8 cellular contexts compared by ENCODE assay signal in genomic region chr10:100373298-100374136, GRCh38. TPM values are rescaled to one million over a fixed set of nuclear protein-coding genes. Genes with fewer than 3 reads are reported as not detected.
DNase-seq lines count a peak whose midpoint lies in the region; ATAC-seq and TF ChIP-seq lines count a peak whose summit lies in the region.

No MANE protein-coding gene starts in this region.

- peak overlapping the region; percentile 100 for H4K91ac ChIP-seq in mesenchymal stem cell (ENCODE audit: low read length)

- intact Hi-C loops in Caco-2 (cut with micrococcal nuclease; ENCODE audit: unreplicated experiment): loop anchor here (1.0 to 2.0 kb wide), 4 partner anchors 14 to 59 kb away; no protein-coding TSS in a partner anchor

- peaks cover 20% of the 10 kb centered on the region for H3K4me1 Mint-ChIP-seq in Caco-2 (ENCODE audit: low read depth, unreplicated experiment)
- peaks cover 20% of the 10 kb centered on the region for H3K4me1 Mint-ChIP-seq in endodermal cell

- H2BK5ac ChIP-seq in mesenchymal stem cell (ENCODE audit: low read depth, low read length, poor library complexity, severe bottlenecking): peak overlapping the region; percentile 99

- no peaks in the 10 kb centered on the region for H3K27me3 Mint-ChIP-seq in Caco-2 (ENCODE audit: insufficient read depth, unreplicated experiment)
- no peaks in the 10 kb centered on the region for H3K27me3 Mint-ChIP-seq in endodermal cell (ENCODE audit: insufficient read depth)

- H3K4me3 ChIP-seq in Caco-2 (ENCODE audit: low read depth, low read length) (peak overlapping the region; percentile 48), endodermal cell (ENCODE audit: low read length) (peak overlapping the region; percentile 89), mesenchymal stem cell (ENCODE audit: insufficient read depth in 1 of 2, low read depth in 1 of 2, low read length in 2 of 2) (peak overlapping the region; percentile 54 to 81)

- H3K4me2 ChIP-seq in mesenchymal stem cell (ENCODE audit: low read length, poor library complexity, severe bottlenecking): peak overlapping the region; percentile 94

- H3K9me3 Mint-ChIP-seq in Caco-2 (ENCODE audit: unreplicated experiment) (no peaks in the 10 kb centered on the region), endodermal cell (peaks cover 6% of the 10 kb centered on the region)

- H3K4me3 Mint-ChIP-seq in Caco-2 (ENCODE audit: unreplicated experiment) (no peak overlapping the region), endodermal cell (no peak overlapping the region)

- H3K9ac ChIP-seq in endodermal cell (ENCODE audit: extremely low read depth, low read length, poor library complexity, severe bottlenecking) (peak overlapping the region; percentile 95), mesenchymal stem cell (ENCODE audit: low read length) (peak overlapping the region; percentile 99)

- TF ChIP-seq CTCF in Caco-2 (IDR thresholded peaks at IDR 0.05; ENCODE audit: insufficient read depth in 1 of 2, low read depth in 1 of 2, low read length in 1 of 2, severe bottlenecking in 1 of 2, unreplicated experiment in 1 of 2) (no peak), endodermal cell (conservative IDR thresholded peaks at IDR 0.05) (no peak)

- H3K27ac Mint-ChIP-seq in Caco-2 (ENCODE audit: unreplicated experiment): no peak overlapping the region
- H3K27ac Mint-ChIP-seq in endodermal cell: no peak overlapping the region

- peak overlapping the region in 1 of 2 experiments; percentile 18 for H3K14ac ChIP-seq in mesenchymal stem cell (ENCODE audit: low read length in 2 of 2)

- H3K36me3 Mint-ChIP-seq in Caco-2 (ENCODE audit: insufficient read depth, unreplicated experiment): peaks cover 15% of the 10 kb centered on the region
- peaks cover 7% of the 10 kb centered on the region for H3K36me3 Mint-ChIP-seq in endodermal cell (ENCODE audit: low read depth)

- H3K27me3 ChIP-seq in Caco-2 (replicated peaks; ENCODE audit: control insufficient read depth, insufficient read depth, low read length) (no peaks in the 10 kb centered on the region), endodermal cell (ENCODE audit: control insufficient read depth, insufficient read depth, low read length, poor library complexity, severe bottlenecking) (no peaks in the 10 kb centered on the region), mesenchymal stem cell (ENCODE audit: control insufficient read depth in 1 of 2, insufficient read depth in 1 of 2, low read length in 2 of 2) (no peaks in the 10 kb centered on the region)

- H3K9me3 ChIP-seq in Caco-2: no peaks in the 10 kb centered on the region
- H3K9me3 ChIP-seq in endodermal cell (ENCODE audit: control insufficient read depth, low read length): peaks cover 4% of the 10 kb centered on the region
- H3K9me3 ChIP-seq in mesenchymal stem cell (ENCODE audit: control insufficient read depth, low read length): no peaks in the 10 kb centered on the region

- DNase-seq in Caco-2: peak; percentile 98 to 99
- peak; percentile 99 for DNase-seq in HT-29 (ENCODE audit: low spot score)
- DNase-seq in NK-92 treated with Interleukin-12 subunit alpha and Interleukin-12 subunit beta, amount 100 ng/mL, for 24 hours (lab: John Stamatoyannopoulos, UW): peak; percentile 93
- peak; percentile 70 to 86 (median 82) for DNase-seq in activated CD8-positive, alpha-beta memory T cell treated with anti-CD3 and anti-CD28 coated beads for 48 hours (ENCODE audit: low read depth in 2 of 3, low spot score in 2 of 3)
- peak; percentile 100 for DNase-seq in endodermal cell
- DNase-seq in mesenchymal stem cell: peak; percentile 100
- DNase-seq in stimulated activated CD8-positive, alpha-beta memory T cell treated with anti-CD3 and anti-CD28 coated beads, Interleukin-12 subunit alpha, Interleukin-12 subunit beta, amount 100 ng/mL, for 24 hours (ENCODE audit: extremely low read depth): peak; percentile 82

- CTCF ChIA-PET in Caco-2 (lab: Charles Lee): interaction anchor here (0.7 to 2.0 kb wide), 7 partner anchors 14 to 145 kb away, joined by 4 to 18 read pairs (median 6); partner anchors contain the start of gene SCD

- peak overlapping the region; percentile 98 to 100 for H3K23ac ChIP-seq in mesenchymal stem cell (ENCODE audit: low read length in 2 of 2)

- 0% methylated on average over 27 to 44 of the region's 44 CpGs for WGBS in endodermal cell (ENCODE audit: insufficient coverage in 1 of 2, insufficient read length in 1 of 2), 2 experiments
- under 1% methylated on average over 44 of the region's 44 CpGs for WGBS in mesenchymal stem cell

- POLR2A ChIA-PET in Caco-2 (lab: Charles Lee): interaction anchor here (0.6 to 2.2 kb wide), 18 partner anchors 12 to 540 kb away, joined by 3 to 155 read pairs (median 5); partner anchors contain the start of genes CWF19L1 and SCD

- peak overlapping the region; percentile 96 to 100 for H3K18ac ChIP-seq in mesenchymal stem cell (ENCODE audit: low read depth in 1 of 2, low read length in 2 of 2)

- TSS peak; percentile 85 for BruUV-seq in Caco-2 (replicated peaks; lab: Mats Ljungman, UMichigan)

- H3K4me1 ChIP-seq in Caco-2 (peaks cover 38% of the 10 kb centered on the region), endodermal cell (ENCODE audit: control insufficient read depth, insufficient read depth, low read length) (peaks cover 12% of the 10 kb centered on the region), mesenchymal stem cell (ENCODE audit: control insufficient read depth, insufficient read depth, low read depth, low read length) (peaks cover 17% of the 10 kb centered on the region)

- H2AK5ac ChIP-seq in mesenchymal stem cell (ENCODE audit: low read length, severe bottlenecking): peak overlapping the region; percentile 72

- H2BK120ac ChIP-seq in mesenchymal stem cell (ENCODE audit: low read depth, low read length): peak overlapping the region; percentile 100

- H3K79me1 ChIP-seq in mesenchymal stem cell (replicated peaks; ENCODE audit: low read length, poor library complexity, severe bottlenecking): peaks cover 1% of the 10 kb centered on the region

- peak overlapping the region; percentile 99 for H2BK15ac ChIP-seq in mesenchymal stem cell (ENCODE audit: low read depth, poor library complexity, severe bottlenecking)

- no peak overlapping the region for H2AFZ ChIP-seq in mesenchymal stem cell (ENCODE audit: low read depth, low read length)

- H2BK12ac ChIP-seq in mesenchymal stem cell (ENCODE audit: low read length in 2 of 2): peak overlapping the region; percentile 100

- ATAC-seq in GM21367 (IDR thresholded peaks at IDR 0.05; ENCODE audit: unreplicated experiment): peak; percentile 85

- H4K8ac ChIP-seq in mesenchymal stem cell (ENCODE audit: low read length): peak overlapping the region; percentile 100

- peak overlapping the region; percentile 100 for H3K4ac ChIP-seq in mesenchymal stem cell (ENCODE audit: low read depth in 1 of 2, low read length in 2 of 2)

- H3K27ac ChIP-seq in endodermal cell (ENCODE audit: low read depth, low read length): peak overlapping the region; percentile 97
- H3K27ac ChIP-seq in mesenchymal stem cell (ENCODE audit: low read length, poor library complexity, severe bottlenecking): peak overlapping the region; percentile 100

- H3K36me3 ChIP-seq in Caco-2 (ENCODE audit: control insufficient read depth, insufficient read depth, low read length) (no peaks in the 10 kb centered on the region), endodermal cell (ENCODE audit: control insufficient read depth, insufficient read depth, low read length) (peaks cover 3% of the 10 kb centered on the region), mesenchymal stem cell (ENCODE audit: control insufficient read depth in 1 of 2, insufficient read depth in 2 of 2, low read depth in 1 of 2, low read length in 2 of 2) (no peaks in the 10 kb centered on the region)

RNA-seq across cellular contexts. Expression of gene SCD, which starts 26.5 kb away (rescaled TPM):
- 449 and 457 TPM in 2 replicates for total RNA-seq in Caco-2 (2022)
- total RNA-seq in HT-29 (2014; rRNA removed; shearing (Covaris generic)): 253 and 267 TPM in 2 replicates
- 100 to 1,000 TPM; 369 to 442 TPM for total RNA-seq in endodermal cell
- polyA plus RNA-seq in endodermal cell (2013, experiment 1 of 2): 672 TPM
- polyA plus RNA-seq in endodermal cell (2013, experiment 2 of 2): 688 TPM
- polyA plus RNA-seq in mesenchymal stem cell (2013, experiment 1 of 2): 787 TPM
- polyA plus RNA-seq in mesenchymal stem cell (2013, experiment 2 of 2): 779 TPM

RNA-seq across cellular contexts. Expression of gene PKD2L1, which starts 43.5 kb away (rescaled TPM):
- total RNA-seq in Caco-2 (2022) (0.19 TPM in 1 of 2 replicates, not detected in the other), endodermal cell (not detected)
- total RNA-seq in HT-29 (2014; rRNA removed; shearing (Covaris generic)): 0.21 TPM in 1 of 2 replicates, not detected in the other
- polyA plus RNA-seq in endodermal cell (2013, experiment 1 of 2): 0.11 TPM
- polyA plus RNA-seq in endodermal cell (2013, experiment 2 of 2): 0.58 TPM
- polyA plus RNA-seq in mesenchymal stem cell (2013, experiment 1 of 2): 0.01 TPM
- not detected for polyA plus RNA-seq in mesenchymal stem cell (2013, experiment 2 of 2)

Comparison
In these comparisons a context has a peak if more than half of its experiments do, and no peak if none do; other contexts are left out.
1. Peak in every context shown above with its lines: DNase-seq, ATAC-seq, H3K4me3 ChIP-seq and H3K27ac ChIP-seq.